In genomic region chr10:68871105-68871711, GRCh38 we compare ENCODE assay signal across 7 cellular contexts. TPM values are rescaled to one million over a fixed set of nuclear protein-coding genes. Genes with fewer than 3 reads are reported as not detected.
DNase-seq lines count a peak whose midpoint lies in the region; ATAC-seq and TF ChIP-seq lines count a peak whose summit lies in the region.

No MANE protein-coding gene starts in this region.

- BruUV-seq in PC-3 (replicated peaks; lab: Mats Ljungman, UMichigan): no TSS peak
- BruUV-seq in Calu3 (replicated peaks; lab: Mats Ljungman, UMichigan): no TSS peak

- H3K4me3 ChIP-seq in HEK293 (ENCODE audit: low read depth, low read length): no peak overlapping the region
- H3K4me3 ChIP-seq in PC-3 (ENCODE audit: low read length): no peak overlapping the region
- peak overlapping the region; percentile 9 for H3K4me3 ChIP-seq in skeletal muscle satellite cell (ENCODE audit: low read length)

- peaks cover 4% of the 10 kb centered on the region for H3K9me3 Mint-ChIP-seq in Calu3 (ENCODE audit: low read depth, unreplicated experiment)

- H3K4me3 Mint-ChIP-seq in Calu3 (ENCODE audit: low read depth, unreplicated experiment): no peak overlapping the region

- H3K36me3 Mint-ChIP-seq in Calu3 (ENCODE audit: insufficient read depth, unreplicated experiment): no peaks in the 10 kb centered on the region

- H3K27me3 Mint-ChIP-seq in Calu3 (ENCODE audit: unreplicated experiment): peaks cover 14% of the 10 kb centered on the region

- no peaks in the 10 kb centered on the region for H3K9me3 ChIP-seq in HEK293 (ENCODE audit: control insufficient read depth, insufficient read depth, low read depth, low read length)
- peaks cover 5% of the 10 kb centered on the region; the same call in 1 of the 2 replicates for H3K9me3 ChIP-seq in PC-3 (ENCODE audit: low read length)
- no peaks in the 10 kb centered on the region for H3K9me3 ChIP-seq in skeletal muscle satellite cell (replicated peaks; ENCODE audit: low read length)

- POLR2A ChIA-PET in HEK293 (lab: Yijun Ruan, JAX) (interaction anchor here (0.8 to 1.8 kb wide), 5 partner anchors 12 to 1355 kb away, joined by 3 to 7 read pairs (median 4); partner anchors contain the start of genes DDX50 and STOX1), PC-3 (lab: Charles Lee; ENCODE audit: unreplicated experiment) (no interaction called here)

- no peaks in the 10 kb centered on the region for H3K79me2 ChIP-seq in PC-3 (ENCODE audit: low read length)

- H3K27ac Mint-ChIP-seq in Calu3 (ENCODE audit: unreplicated experiment): no peak overlapping the region

- H3F3A ChIP-seq in PC-3 (ENCODE audit: low read length, unreplicated experiment): no peaks in the 10 kb centered on the region

- TF ChIP-seq CTCF in HEK293 (tag by site-specific recombination; IDR thresholded peaks at IDR 0.05): no peak
- no peak for TF ChIP-seq CTCF in PC-3 (conservative IDR thresholded peaks at IDR 0.05; ENCODE audit: low read depth, low read length)
- no peak for TF ChIP-seq CTCF in Calu3 (IDR thresholded peaks at IDR 0.05; ENCODE audit: unreplicated experiment)

- H3K4me2 ChIP-seq in PC-3 (ENCODE audit: low read length) (peak overlapping the region; percentile 26; the same call in 1 of the 2 replicates), skeletal muscle satellite cell (ENCODE audit: low read length) (peak overlapping the region; percentile 50)

- CTCF ChIA-PET in HEK293 (lab: Yijun Ruan, JAX): interaction anchor here (0.6 to 0.7 kb wide), 3 partner anchors 44 to 98 kb away, joined by 3 read pairs; no protein-coding TSS in a partner anchor
- CTCF ChIA-PET in PC-3 (lab: Charles Lee): interaction anchor here (0.6 kb wide), 2 partner anchors 54 to 397 kb away, joined by 3 read pairs; no protein-coding TSS in a partner anchor
- CTCF ChIA-PET in Calu3 (lab: Charles Lee): interaction anchor here (0.9 kb wide), 1 partner anchor 18 kb away, joined by 3 read pairs; no protein-coding TSS in a partner anchor

- H3K9me2 ChIP-seq in PC-3 (replicated peaks; ENCODE audit: low read length): no peaks in the 10 kb centered on the region

- peak overlapping the region; percentile 43 for H3K27ac ChIP-seq in HEK293 (ENCODE audit: extremely low read depth, low read depth, low read length)
- H3K27ac ChIP-seq in PC-3 (ENCODE audit: low read length): no peak overlapping the region

- H3K36me3 ChIP-seq in HEK293 (ENCODE audit: control insufficient read depth in 2 of 2, insufficient read depth in 1 of 2, low read length in 2 of 2): no peaks in the 10 kb centered on the region
- no peaks in the 10 kb centered on the region for H3K36me3 ChIP-seq in PC-3 (ENCODE audit: low read depth, low read length)
- no peaks in the 10 kb centered on the region for H3K36me3 ChIP-seq in skeletal muscle satellite cell (ENCODE audit: insufficient read depth, low read length)

- H3K4me1 ChIP-seq in HEK293 (ENCODE audit: control insufficient read depth, insufficient read depth, low read length) (peaks cover 15% of the 10 kb centered on the region), PC-3 (ENCODE audit: insufficient read depth, low read length) (peaks cover 15% of the 10 kb centered on the region), skeletal muscle satellite cell (ENCODE audit: control insufficient read depth, insufficient read depth, low read length) (peaks cover 18% of the 10 kb centered on the region)

- DNase-seq in PC-3 (no peak), glomerular visceral epithelial cell (ENCODE audit: extremely low spot score) (peak; percentile 59), posterior cingulate gyrus (no peak), Calu3 (no peak)

- H3K9ac ChIP-seq in PC-3 (ENCODE audit: low read length) (no peak overlapping the region), skeletal muscle satellite cell (ENCODE audit: low read depth, low read length) (no peak overlapping the region)

- ATAC-seq in PC-3: no peak
- no peak for ATAC-seq in GM21423 (IDR thresholded peaks at IDR 0.05; ENCODE audit: unreplicated experiment)

- H3K27me3 ChIP-seq in PC-3 (ENCODE audit: low read length) (no peaks in the 10 kb centered on the region), skeletal muscle satellite cell (ENCODE audit: control insufficient read depth, insufficient read depth, low read length) (peaks cover 4% of the 10 kb centered on the region)

- no peak overlapping the region for H2AFZ ChIP-seq in PC-3 (ENCODE audit: low read length)

- no peaks in the 10 kb centered on the region for H3K4me1 Mint-ChIP-seq in Calu3 (ENCODE audit: low read depth, unreplicated experiment)

- H4K20me1 ChIP-seq in PC-3 (ENCODE audit: low read length): no peaks in the 10 kb centered on the region

- intact Hi-C loops in PC-3 (cut with micrococcal nuclease) (no loop called here), posterior cingulate gyrus (cut with DNase I) (no loop called here), Calu3 (cut with micrococcal nuclease; ENCODE audit: unreplicated experiment) (no loop called here)

TF ChIP-seq in HEK293, 187 proteins besides CTCF, POLR2A, EP300 and RAD21 (continues in another document):
- TF ChIP-seq ZNF658 (tag by site-specific recombination; IDR thresholded peaks at IDR 0.05): no peak
- no peak for TF ChIP-seq ZNF114 (tag by site-specific recombination; IDR thresholded peaks at IDR 0.05)
- TF ChIP-seq ZNF692 (tag by site-specific recombination; IDR thresholded peaks at IDR 0.05): peak; percentile 74
- no peak for TF ChIP-seq ZNF548 (tag by site-specific recombination; IDR thresholded peaks at IDR 0.05)
- TF ChIP-seq REST (tag by site-specific recombination; IDR thresholded peaks at IDR 0.05): peak; percentile 47; the same call in 1 of the 2 replicates
- TF ChIP-seq, protein P1, sequence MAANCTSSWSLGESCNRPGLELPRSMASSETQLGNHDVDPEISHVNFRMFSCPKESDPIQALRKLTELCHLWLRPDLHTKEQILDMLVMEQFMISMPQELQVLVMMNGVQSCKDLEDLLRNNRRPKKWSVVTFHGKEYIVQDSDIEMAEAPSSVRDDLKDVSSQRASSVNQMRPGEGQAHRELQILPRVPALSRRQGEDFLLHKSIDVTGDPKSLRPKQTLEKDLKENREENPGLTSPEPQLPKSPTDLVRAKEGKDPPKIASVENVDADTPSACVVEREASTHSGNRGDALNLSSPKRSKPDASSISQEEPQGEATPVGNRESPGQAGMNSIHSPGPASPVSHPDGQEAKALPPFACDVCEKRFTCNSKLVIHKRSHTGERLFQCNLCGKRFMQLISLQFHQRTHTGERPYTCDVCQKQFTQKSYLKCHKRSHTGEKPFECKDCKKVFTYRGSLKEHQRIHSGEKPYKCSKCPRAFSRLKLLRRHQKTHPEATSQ (tag by site-specific recombination; IDR thresholded peaks at IDR 0.05): no peak
- peak; percentile 37; the same call in 1 of the 2 replicates for TF ChIP-seq INSM2 (tag by site-specific recombination; IDR thresholded peaks at IDR 0.05)
- TF ChIP-seq ZNF747 (tag by site-specific recombination; IDR thresholded peaks at IDR 0.05): no peak
- peak; percentile 96 for TF ChIP-seq OSR2 (tag by site-specific recombination; IDR thresholded peaks at IDR 0.05)

RNA-seq across cellular contexts. Expression of gene DDX50, which starts 29.9 kb away (rescaled TPM):
- total RNA-seq in PC-3 (2014; rRNA removed) (40.4 and 41.4 TPM in 2 replicates), Calu3 (2022) (39.1 and 44.4 TPM in 2 replicates)
- total RNA-seq in skeletal muscle satellite cell (2012; rRNA removed): 45.2 and 45.9 TPM in 2 replicates

RNA-seq across cellular contexts. Expression of gene STOX1, which starts 43.9 kb away (rescaled TPM):
- total RNA-seq in PC-3 (2014; rRNA removed) (1.4 and 3.2 TPM in 2 replicates), Calu3 (2022) (2.7 TPM in 2 replicates)
- total RNA-seq in skeletal muscle satellite cell (2012; rRNA removed): under 0.01 and 0.25 TPM in 2 replicates
